ENCODE assay signal across 16 cellular contexts in genomic region chr17:17523714-17524075, GRCh38. TPM values are rescaled to one million over a fixed set of nuclear protein-coding genes. Genes with fewer than 3 reads are reported as not detected.
DNase-seq lines count a peak whose midpoint lies in the region; ATAC-seq and TF ChIP-seq lines count a peak whose summit lies in the region.
"Had no signal": no experiment of that assay in that cellular context is flagged by ENCODE, and none has a peak within 500 bp of the region (broad histone marks: within the 10 kb centered on the region; RNA-seq: fewer than 3 reads in every experiment).

No MANE protein-coding gene starts in this region.

- no peaks in the 10 kb centered on the region for H3K36me3 ChIP-seq in cardiac muscle cell
- no peaks in the 10 kb centered on the region for H3K36me3 ChIP-seq in testis (ENCODE audit: low read depth, missing control alignments)

- 64 to 74% methylated on average over 10 of the region's 10 CpGs for WGBS in testis, 2 donors

- H3K36me3 Mint-ChIP-seq in WTC11 = peaks cover 5% of the 10 kb centered on the region; the same call in 1 of the 2 replicates
- H3K36me3 Mint-ChIP-seq in glutamatergic neuron (ENCODE audit: unreplicated experiment) = no peaks in the 10 kb centered on the region

- H3K27me3 ChIP-seq in cardiac muscle cell (no peaks in the 10 kb centered on the region), testis (no peaks in the 10 kb centered on the region)

- ATAC-seq in Right ventricle myocardium superior (ENCODE audit: poor library complexity) = no peak
- ATAC-seq in WTC11 = no peak
- ATAC-seq: A549; CD8-positive, alpha-beta T cell had no signal

- POLR2A ChIA-PET in WTC11 (lab: Charles Lee) = interaction anchor here (0.9 kb wide), 1 partner anchor 28 kb away, joined by 3 read pairs; no protein-coding TSS in a partner anchor

- H3K27ac Mint-ChIP-seq in WTC11 (peak overlapping the region; percentile 74; the same call in 1 of the 2 replicates), glutamatergic neuron (ENCODE audit: unreplicated experiment) (peak overlapping the region; percentile 57)
- H3K27ac Mint-ChIP-seq: CD8-positive, alpha-beta T cell; HFFc6 had no signal

- H3K27ac ChIP-seq in cardiac muscle cell (peak overlapping the region; percentile 47), testis (no peak overlapping the region)

- TF ChIP-seq POLR2A in testis (IDR thresholded peaks at IDR 0.05) = no peak

- TF ChIP-seq CTCF in cardiac muscle cell (IDR thresholded peaks at IDR 0.05; ENCODE audit: low read depth, low read length) = no peak
- TF ChIP-seq CTCF in WTC11 (IDR thresholded peaks at IDR 0.05) = no peak
- no peak for TF ChIP-seq CTCF in glutamatergic neuron (IDR thresholded peaks at IDR 0.05; ENCODE audit: partially characterized antibody, unreplicated experiment)
- no peak for TF ChIP-seq CTCF in testis (IDR thresholded peaks at IDR 0.05)

- intact Hi-C loops in Right ventricle myocardium superior (cut with DNase I) (no loop called here), testis (cut with DNase I; ENCODE audit: low total_unique reads) (no loop called here)

- no peak overlapping the region for H3K4me3 ChIP-seq in cardiac muscle cell
- H3K4me3 ChIP-seq in testis = no peak overlapping the region
- H3K4me3 ChIP-seq: A549 had no signal

- CTCF ChIA-PET in WTC11 (lab: Charles Lee) = interaction anchor here (0.6 to 2.1 kb wide), 11 partner anchors 13 to 136 kb away, joined by 3 to 24 read pairs (median 4); partner anchors contain the start of gene RASD1

- H3K4me1 Mint-ChIP-seq in WTC11 = peaks cover 27% of the 10 kb centered on the region
- peaks cover 23% of the 10 kb centered on the region for H3K4me1 Mint-ChIP-seq in glutamatergic neuron (ENCODE audit: low read depth, unreplicated experiment)

- H3K9me3 ChIP-seq in cardiac muscle cell (ENCODE audit: low read depth) (no peaks in the 10 kb centered on the region), testis (no peaks in the 10 kb centered on the region)
- H3K9me3 ChIP-seq: A549 had no signal

- H3K9me3 Mint-ChIP-seq in WTC11 (0 out of 2 replicates have a peak, but pooled peaks cover 6% of the 10 kb centered on the region), glutamatergic neuron (ENCODE audit: unreplicated experiment) (no peaks in the 10 kb centered on the region)
- H3K9me3 Mint-ChIP-seq: CD8-positive, alpha-beta T cell; HFFc6 had no signal

- H3K4me1 ChIP-seq in cardiac muscle cell (ENCODE audit: low read depth) (peaks cover 10% of the 10 kb centered on the region), testis (peaks cover 33% of the 10 kb centered on the region)

- H3K27me3 Mint-ChIP-seq in WTC11 (ENCODE audit: low read depth) (no peaks in the 10 kb centered on the region), glutamatergic neuron (ENCODE audit: unreplicated experiment) (no peaks in the 10 kb centered on the region)

- no peak overlapping the region for H3K4me3 Mint-ChIP-seq in WTC11
- no peak overlapping the region for H3K4me3 Mint-ChIP-seq in glutamatergic neuron (ENCODE audit: unreplicated experiment)
- H3K4me3 Mint-ChIP-seq: CD8-positive, alpha-beta T cell; HFFc6 had no signal

- DNase-seq in cardiac muscle cell (ENCODE audit: low read depth in 1 of 2, low spot score in 1 of 2) (no peak), Right ventricle myocardium superior (no peak), WTC11 (ENCODE audit: low spot score) (no peak), glutamatergic neuron (peak; percentile 10), smooth muscle cell of the brain vasculature (ENCODE audit: low read depth, low spot score) (peak; percentile 65), testis (no peak), kidney tubule cell (ENCODE audit: low spot score) (no peak)
- DNase-seq in activated naive CD4-positive, alpha-beta T cell treated with anti-CD3 and anti-CD28 coated beads, Interleukin-2, amount 50 U/mL, for 16 hours = no peak
- DNase-seq: CD8-positive, alpha-beta T cell; DMS53; HFFc6; KG1; NCI-H1436; NCI-H1930 had no signal

TF ChIP-seq in WTC11, 78 proteins besides CTCF, POLR2A, EP300 and RAD21 (continues in another document):
- TF ChIP-seq ATF2 (CRISPR knock-in tag; IDR thresholded peaks at IDR 0.05; ENCODE audit: borderline replicate concordance, low read depth) (no peak), SOX15 (CRISPR knock-in tag; IDR thresholded peaks at IDR 0.05) (no peak), MXD4 (CRISPR knock-in tag; IDR thresholded peaks at IDR 0.05; ENCODE audit: borderline replicate concordance) (no peak), ZNF532 (CRISPR knock-in tag; IDR thresholded peaks at IDR 0.05; ENCODE audit: borderline replicate concordance) (no peak), ZSCAN18 (CRISPR knock-in tag; IDR thresholded peaks at IDR 0.05) (no peak)

RNA-seq across cellular contexts. Expression of gene RASD1, which starts 27.5 kb away (rescaled TPM):
- total RNA-seq in cardiac muscle cell = 17.1 and 28.4 TPM in 2 replicates
- polyA plus RNA-seq in cardiac muscle cell = 22.0 and 24.3 TPM in 2 replicates
- total RNA-seq in Right ventricle myocardium superior = 39.8 TPM
- total RNA-seq in WTC11 (2021) = 5.1 to 5.3 TPM (median 5.2 TPM) in 3 replicates
- total RNA-seq in glutamatergic neuron (ENCODE audit: unreplicated experiment) = 140 TPM
- 100 to 1,000 TPM in 1 of 2 donors, 10 to 100 TPM in 1; 99.7 to 129 TPM for total RNA-seq in testis
- 50.1 TPM for polyA plus RNA-seq in testis (ENCODE audit: insufficient read depth, low read depth, low replicate concordance)
- total RNA-seq: RPMI7951 had no signal

RNA-seq across cellular contexts. Expression of gene MED9, which starts 46.9 kb away (rescaled TPM):
- 34.0 and 38.2 TPM in 2 replicates for total RNA-seq in cardiac muscle cell
- polyA plus RNA-seq in cardiac muscle cell = 27.9 and 42.3 TPM in 2 replicates
- 37.5 TPM for total RNA-seq in Right ventricle myocardium superior
- 15.9 to 21.1 TPM (median 18.1 TPM) in 3 replicates for total RNA-seq in WTC11 (2021)
- total RNA-seq in glutamatergic neuron (ENCODE audit: unreplicated experiment) = 23.2 TPM
- total RNA-seq in testis = 10 to 100 TPM; 35.9 to 42.6 TPM
- 18.8 TPM for polyA plus RNA-seq in testis (ENCODE audit: insufficient read depth, low read depth, low replicate concordance)

Comparison
In these comparisons a context has a peak if more than half of its experiments do, and no peak if none do; other contexts are left out.
1. DNase-seq: peak in glutamatergic neuron (single experiment) and smooth muscle cell of the brain vasculature (single experiment); none in cardiac muscle cell (0 of 2), Right ventricle myocardium superior (single experiment), WTC11 (single experiment), testis (single experiment), kidney tubule cell (single experiment) and activated naive CD4-positive, alpha-beta T cell treated with anti-CD3 and anti-CD28 coated beads, Interleukin-2, amount 50 U/mL, for 16 hours (single experiment).